Comparison of ENCODE assay signal across 10 cellular contexts in genomic region chr2:39996653-39997080, GRCh38.
DNase-seq lines count a peak whose midpoint lies in the region; ATAC-seq and TF ChIP-seq lines count a peak whose summit lies in the region.
"Had no signal": no experiment of that assay in that cellular context is flagged by ENCODE, and none has a peak within 500 bp of the region (broad histone marks: within the 10 kb centered on the region; RNA-seq: fewer than 3 reads in every experiment).

No MANE protein-coding gene starts in this region.

- in situ Hi-C loops in ACHN (cut with HindIII; ENCODE audit: low pct_ligation_motif_present, low pct_unique_long_range_greater_than_20kb, low sequenced_read_pairs) = no loop called here

- DNase-seq in ACHN (peak; percentile 45), HCEC 1CT (peak; percentile 85), fibroblast of the conjunctiva (ENCODE audit: low read depth) (peak; percentile 67), GM10248 (ENCODE audit: extremely low spot score) (no peak), COLO668 (lab: John Stamatoyannopoulos, UW; ENCODE audit: unreplicated experiment) (no peak), epidermal melanocyte (ENCODE audit: insufficient read length, low spot score) (no peak)
- DNase-seq in T-helper 2 cell treated with Interferon-gamma antibody and Interleukin-4, amounts not matched to agents 5 μg/mL and 100 μg/mL, for 36 hours (ENCODE audit: low spot score) = peak; percentile 41
- DNase-seq: heart left ventricle had no signal

- H3K4me1 Mint-ChIP-seq in T-helper 2 cell treated with Interferon-gamma antibody and Interleukin-4, amounts not matched to agents 5 μg/mL and 100 μg/mL, for 36 hours (ENCODE audit: low read depth) = peaks cover 34% of the 10 kb centered on the region
- H3K4me1 Mint-ChIP-seq: CD4-positive, CD25-positive, alpha-beta regulatory T cell had no signal

- no peaks in the 10 kb centered on the region for H3K27me3 Mint-ChIP-seq in T-helper 2 cell treated with Interferon-gamma antibody and Interleukin-4, amounts not matched to agents 5 μg/mL and 100 μg/mL, for 36 hours (ENCODE audit: low read depth)
- H3K27me3 Mint-ChIP-seq: CD4-positive, CD25-positive, alpha-beta regulatory T cell had no signal

- peak overlapping the region; percentile 84 for H3K27ac Mint-ChIP-seq in T-helper 2 cell treated with Interferon-gamma antibody and Interleukin-4, amounts not matched to agents 5 μg/mL and 100 μg/mL, for 36 hours
- H3K27ac Mint-ChIP-seq: CD4-positive, CD25-positive, alpha-beta regulatory T cell had no signal

- no peak for TF ChIP-seq CTCF in GM10248 (IDR thresholded peaks at IDR 0.05; ENCODE audit: control extremely low read depth, extremely low read depth, low read depth, missing control alignments)

- H3K9me3 Mint-ChIP-seq in T-helper 2 cell treated with Interferon-gamma antibody and Interleukin-4, amounts not matched to agents 5 μg/mL and 100 μg/mL, for 36 hours = peaks cover 3% of the 10 kb centered on the region

- no peak for ATAC-seq in HG02885 (IDR thresholded peaks at IDR 0.05; ENCODE audit: poor library complexity, unreplicated experiment)
- ATAC-seq: heart left ventricle had no signal

- peaks cover 18% of the 10 kb centered on the region for H3K36me3 Mint-ChIP-seq in T-helper 2 cell treated with Interferon-gamma antibody and Interleukin-4, amounts not matched to agents 5 μg/mL and 100 μg/mL, for 36 hours (ENCODE audit: low read depth)
- H3K36me3 Mint-ChIP-seq: CD4-positive, CD25-positive, alpha-beta regulatory T cell had no signal

- POLR2A ChIA-PET in GM10248 (lab: Yijun Ruan, JAX) = no interaction called here

- H3K4me3 Mint-ChIP-seq in T-helper 2 cell treated with Interferon-gamma antibody and Interleukin-4, amounts not matched to agents 5 μg/mL and 100 μg/mL, for 36 hours = peak overlapping the region; percentile 70
- H3K4me3 Mint-ChIP-seq: CD4-positive, CD25-positive, alpha-beta regulatory T cell had no signal

- CTCF ChIA-PET in GM10248 (lab: Yijun Ruan, JAX) = interaction anchor here (1.5 kb wide), 1 partner anchor 8 kb away, joined by 3 read pairs; no protein-coding TSS in a partner anchor

Comparison
In these comparisons a context has a peak if more than half of its experiments do, and no peak if none do; other contexts are left out.
1. DNase-seq: peak in ACHN (single experiment), HCEC 1CT (single experiment), T-helper 2 cell treated with Interferon-gamma antibody and Interleukin-4, amounts not matched to agents 5 μg/mL and 100 μg/mL, for 36 hours (single experiment) and fibroblast of the conjunctiva (single experiment); none in GM10248 (single experiment), COLO668 (single experiment) and epidermal melanocyte (single experiment).